Comparison of ENCODE assay signal across 8 cellular contexts in the genomic region with DNA sequence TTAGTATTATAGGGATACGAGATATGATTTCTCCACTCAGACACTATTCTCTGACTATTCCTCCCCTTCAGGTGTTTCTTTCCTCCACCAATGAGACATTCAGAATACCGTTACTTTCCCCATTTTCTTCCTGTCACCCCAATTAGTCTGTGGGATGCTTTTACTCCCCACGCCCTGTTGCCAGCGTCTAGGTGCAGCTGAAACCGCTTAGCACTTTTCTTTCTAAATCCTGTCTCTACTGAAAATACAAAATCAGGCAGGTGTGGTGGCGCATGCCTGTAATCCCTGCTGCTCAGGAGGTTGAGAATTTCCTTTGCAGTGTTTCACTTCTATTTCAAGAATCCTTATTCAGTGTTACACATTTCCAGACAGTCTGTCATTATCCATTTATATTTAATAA.
"Had no signal": no experiment of that assay in that cellular context is flagged by ENCODE, and none has a peak within 500 bp of the region (broad histone marks: within the 10 kb centered on the region; RNA-seq: fewer than 3 reads in every experiment).

No MANE protein-coding gene starts in this region.

- H3K4me2 ChIP-seq: GM23338 had no signal

- H3K27ac ChIP-seq: GM23248 had no signal

- H3K9me3 Mint-ChIP-seq: GM23338, H9, HFFc6 had no signal

- H2AFZ ChIP-seq: GM23248 had no signal

- H3K9me3 ChIP-seq: HAP-1 had no signal

- DNase-seq: GM23248, GOT3, H7, H9, HCEC 1CT, HFFc6 had no signal

- H3K27ac Mint-ChIP-seq: GM23338, H9, HFFc6 had no signal

- H3K4me3 ChIP-seq: GM23248, GM23338, HAP-1 had no signal

- H3K36me3 ChIP-seq: HAP-1 had no signal

- H3K4me1 ChIP-seq: HAP-1 had no signal

- H3K9ac ChIP-seq: GM23248 had no signal

- H3K4me3 Mint-ChIP-seq: GM23338, H9, HFFc6 had no signal
